8 cellular contexts compared by ENCODE assay signal in the genomic region with DNA sequence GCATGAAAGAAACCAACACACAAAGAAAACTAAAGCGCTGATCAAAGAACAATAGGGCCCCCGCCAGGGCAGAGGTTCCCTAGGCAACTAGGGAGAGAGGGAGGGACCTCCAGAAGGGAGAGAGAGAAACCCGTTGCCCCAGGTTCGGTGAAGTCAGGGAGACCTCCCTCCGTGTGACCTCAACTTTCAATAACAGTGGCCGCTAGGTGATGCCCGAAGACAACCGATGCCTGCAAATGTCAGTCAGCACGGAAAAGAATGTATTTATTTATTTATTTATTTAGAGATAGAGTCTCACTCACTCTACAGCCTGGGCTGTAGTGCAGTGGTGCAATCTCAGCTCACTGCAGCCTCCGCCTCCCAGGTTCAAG.
DNase-seq lines count a peak whose midpoint lies in the region; ATAC-seq, FAIRE-seq and TF ChIP-seq lines count a peak whose summit lies in the region.
"Not testable (repeated sequence)": the region's sequence is repeated elsewhere in the genome, so short reads cannot be mapped to it uniquely, and the experiment has no call there.

No MANE protein-coding gene starts in this region.

- peak; percentile 8 for DNase-seq in NCI-H524 treated with DMSO at 0.1 percent for 48 hours (lab: John Stamatoyannopoulos, UW)
- peak; percentile 64 for DNase-seq in SK-N-SH
- peak; percentile 9 for DNase-seq in amniotic epithelial cell (ENCODE audit: low read depth)
- peak; percentile 5 for DNase-seq in fibroblast of villous mesenchyme (ENCODE audit: low read depth)
- DNase-seq in kidney, psoas muscle: not testable (repeated sequence)

- H3K9me3 ChIP-seq in HUES6 (ENCODE audit: control insufficient read depth, insufficient read depth, low read depth, low read length), result peaks cover 28% of the 10 kb centered on the region; the same call in 1 of the 2 replicates
- H3K9me3 ChIP-seq in SK-N-SH; kidney (ENCODE audit: control insufficient read depth in 1 of 2, low read length in 2 of 2); psoas muscle: not testable (repeated sequence)

- 2% methylated on average over 10 of the region's 10 CpGs for WGBS in SK-N-SH (ENCODE audit: low lambda C conversion rate)
- WGBS in psoas muscle, 3 donors, result 5 to 26% (median 19%) methylated on average over 10 of the region's 10 CpGs

- TF ChIP-seq CTCF in SK-N-SH (IDR thresholded peaks at IDR 0.05) (peak; percentile 56), kidney (IDR thresholded peaks at IDR 0.05; ENCODE audit: borderline replicate concordance, extremely low read depth, insufficient read depth) (peak; percentile 34), psoas muscle (IDR thresholded peaks at IDR 0.05) (peak; percentile 39)
- not testable (repeated sequence) for TF ChIP-seq CTCF in fibroblast of villous mesenchyme (IDR thresholded peaks at IDR 0.05; ENCODE audit: insufficient read depth, low read depth, low read length)

- not testable (repeated sequence) for H3K36me3 ChIP-seq in ACC112 (ENCODE audit: insufficient read depth, low read length); HUES6 (ENCODE audit: control insufficient read depth, insufficient read depth, low read length); SK-N-SH (replicated peaks in 1 of 2; ENCODE audit: control insufficient read depth in 1 of 2, insufficient read depth in 2 of 2, low read length in 1 of 2); kidney (ENCODE audit: control insufficient read depth in 1 of 2, insufficient read depth in 2 of 2, low read length in 2 of 2); psoas muscle (ENCODE audit: insufficient read depth in 1 of 2, low read depth in 1 of 2)

- not testable (repeated sequence) for H2AFZ ChIP-seq in ACC112 (ENCODE audit: low read length, unreplicated experiment); SK-N-SH (ENCODE audit: low read depth)

- not testable (repeated sequence) for H3K9ac ChIP-seq in HUES6 (ENCODE audit: low read length); SK-N-SH; kidney (ENCODE audit: low read length in 2 of 2)

- CTCF ChIA-PET in SK-N-SH (lab: Yijun Ruan, JAX), result not testable (repeated sequence)

- not testable (repeated sequence) for TF ChIP-seq EP300 in SK-N-SH (IDR thresholded peaks at IDR 0.05; ENCODE audit: borderline replicate concordance in 1 of 2, low read depth in 1 of 2, low read length in 1 of 2)

- H3K4me2 ChIP-seq in SK-N-SH, result peak overlapping the region; percentile 50; the same call in 1 of the 2 replicates

- not testable (repeated sequence) for H4K20me1 ChIP-seq in SK-N-SH (ENCODE audit: insufficient read depth)

- H3K4me1 ChIP-seq in ACC112 (ENCODE audit: control insufficient read depth, insufficient read depth, low read length, unreplicated experiment); SK-N-SH (ENCODE audit: control insufficient read depth in 1 of 2, insufficient read depth in 2 of 2, low read depth in 1 of 2, low read length in 1 of 2); kidney (ENCODE audit: control insufficient read depth in 1 of 2, insufficient read depth in 1 of 2, low read depth in 1 of 2, low read length in 2 of 2); psoas muscle: not testable (repeated sequence)
- H3K4me1 ChIP-seq in HUES6 (ENCODE audit: control insufficient read depth, insufficient read depth, low read length), result peaks cover 14% of the 10 kb centered on the region; the same call in 1 of the 2 replicates

- not testable (repeated sequence) for ATAC-seq in psoas muscle

- H3K4me3 ChIP-seq in ACC112 (ENCODE audit: low read depth, low read length), result peak overlapping the region; percentile 68
- H3K4me3 ChIP-seq in HUES6 (ENCODE audit: low read depth, low read length); SK-N-SH (ENCODE audit: low read depth in 2 of 2, low read length in 1 of 2); fibroblast of villous mesenchyme (ENCODE audit: low read depth, low read length); kidney (ENCODE audit: low read length in 2 of 2); psoas muscle: not testable (repeated sequence)

- FAIRE-seq in kidney (lab: Jason Lieb, UNC), result not testable (repeated sequence)

- H3K27ac ChIP-seq in ACC112 (ENCODE audit: low read depth, low read length); SK-N-SH (ENCODE audit: low read depth in 2 of 2, low read length in 1 of 2); kidney (ENCODE audit: low read depth in 2 of 2, low read length in 2 of 2); psoas muscle: not testable (repeated sequence)
- H3K27ac ChIP-seq in HUES6 (ENCODE audit: low read depth, low read length), result peak overlapping the region; percentile 79; the same call in 1 of the 2 replicates

- H3K27me3 ChIP-seq in ACC112 (ENCODE audit: insufficient read depth, low read length) (peaks cover 30% of the 10 kb centered on the region), SK-N-SH (ENCODE audit: insufficient read depth) (peaks cover 38% of the 10 kb centered on the region)
- not testable (repeated sequence) for H3K27me3 ChIP-seq in HUES6 (ENCODE audit: control insufficient read depth, insufficient read depth, low read length); psoas muscle (ENCODE audit: insufficient read depth in 3 of 3, low read length in 2 of 3)

- H3K79me2 ChIP-seq in ACC112 (ENCODE audit: control insufficient read depth, insufficient read depth, low read length, unreplicated experiment); SK-N-SH (ENCODE audit: insufficient read depth): not testable (repeated sequence)

- intact Hi-C loops in kidney (cut with DNase I); psoas muscle (cut with DNase I): not testable (repeated sequence)

- not testable (repeated sequence) for H3F3A ChIP-seq in SK-N-SH (replicated peaks; ENCODE audit: insufficient read depth)

- peak; percentile 76 for TF ChIP-seq RAD21 in SK-N-SH (IDR thresholded peaks at IDR 0.05; ENCODE audit: low read length)

- POLR2A ChIA-PET in SK-N-SH (lab: Yijun Ruan, JAX), result not testable (repeated sequence)

- not testable (repeated sequence) for H3K9me2 ChIP-seq in SK-N-SH

TF ChIP-seq in SK-N-SH, 30 proteins besides CTCF, POLR2A, EP300 and RAD21:
- TF ChIP-seq SMC3 (IDR thresholded peaks at IDR 0.05; ENCODE audit: low read depth, low read length), result peak; percentile 47
- TF ChIP-seq, protein P1, sequence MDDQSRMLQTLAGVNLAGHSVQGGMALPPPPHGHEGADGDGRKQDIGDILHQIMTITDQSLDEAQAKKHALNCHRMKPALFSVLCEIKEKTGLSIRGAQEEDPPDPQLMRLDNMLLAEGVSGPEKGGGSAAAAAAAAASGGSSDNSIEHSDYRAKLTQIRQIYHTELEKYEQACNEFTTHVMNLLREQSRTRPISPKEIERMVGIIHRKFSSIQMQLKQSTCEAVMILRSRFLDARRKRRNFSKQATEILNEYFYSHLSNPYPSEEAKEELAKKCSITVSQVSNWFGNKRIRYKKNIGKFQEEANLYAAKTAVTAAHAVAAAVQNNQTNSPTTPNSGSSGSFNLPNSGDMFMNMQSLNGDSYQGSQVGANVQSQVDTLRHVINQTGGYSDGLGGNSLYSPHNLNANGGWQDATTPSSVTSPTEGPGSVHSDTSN (IDR thresholded peaks at IDR 0.05), result peak; percentile 4; the same call in 1 of the 2 replicates
